Comparison of ENCODE assay signal across 16 cellular contexts in the genomic region with DNA sequence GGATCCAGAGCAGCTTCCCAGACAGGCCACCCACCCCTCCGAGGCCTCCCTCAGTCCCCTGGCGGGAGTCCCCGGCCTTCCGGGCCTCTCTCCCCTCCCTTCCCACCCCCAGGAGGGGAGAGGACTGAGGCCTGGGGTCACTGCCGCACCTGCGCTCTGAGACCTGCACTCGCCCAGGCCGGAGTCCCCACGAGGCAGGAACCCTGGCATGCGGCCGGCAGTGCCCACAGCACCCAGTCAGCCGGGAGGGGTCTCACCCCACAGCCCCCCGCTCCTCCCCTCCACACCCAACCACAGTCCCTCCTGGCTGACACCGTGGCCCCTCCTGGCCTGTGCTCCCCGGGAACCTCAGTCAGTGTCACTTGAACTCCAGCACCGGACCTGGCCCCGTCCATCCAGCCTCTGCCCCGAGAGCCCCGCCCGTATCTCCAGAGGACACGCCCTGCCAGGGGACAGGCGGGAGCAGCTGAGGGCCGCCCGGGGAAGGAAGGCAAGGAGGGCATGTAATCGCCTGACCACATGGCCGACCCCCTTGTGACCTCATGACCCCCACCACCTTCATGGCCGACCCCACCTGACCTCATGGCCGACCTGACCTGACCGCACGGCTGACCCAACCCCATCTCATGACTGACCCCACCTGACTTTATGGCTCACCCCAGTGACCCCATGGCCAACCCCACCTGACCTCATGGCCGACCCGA. TPM values are rescaled to one million over a fixed set of nuclear protein-coding genes. Genes with fewer than 3 reads are reported as not detected.
DNase-seq lines count a peak whose midpoint lies in the region; ATAC-seq lines count a peak whose summit lies in the region.
"Had no signal": no experiment of that assay in that cellular context is flagged by ENCODE, and none has a peak within 500 bp of the region (broad histone marks: within the 10 kb centered on the region; RNA-seq: fewer than 3 reads in every experiment).

No MANE protein-coding gene starts in this region.

- H3K36me3 ChIP-seq in mesendoderm (ENCODE audit: control insufficient read depth, insufficient read depth, low read length), result no peaks in the 10 kb centered on the region
- H3K36me3 ChIP-seq: BE2C, SJSA1 had no signal

- peaks cover 9% of the 10 kb centered on the region for H3K4me1 Mint-ChIP-seq in activated T-helper 1 cell treated with anti-CD3 and anti-CD28 coated beads, Interleukin-12 subunit alpha, Interleukin-12 subunit beta, Interleukin-2, Interleukin-4 antibody, amounts not matched to agents 30 ng/mL and 10 ng/mL and 1 ng/mL, durations not matched to agents 14 hours and 24 hours and 36 hours (ENCODE audit: low read depth)

- H3K56ac ChIP-seq in mesendoderm (ENCODE audit: low read length), result peak overlapping the region; percentile 0

- no peak overlapping the region for H3K4me3 Mint-ChIP-seq in activated T-helper 1 cell treated with anti-CD3 and anti-CD28 coated beads, Interleukin-12 subunit alpha, Interleukin-12 subunit beta, Interleukin-2, Interleukin-4 antibody, amounts not matched to agents 30 ng/mL and 10 ng/mL and 1 ng/mL, durations not matched to agents 14 hours and 24 hours and 36 hours
- H3K4me3 Mint-ChIP-seq: immature natural killer cell, nephron progenitor cell had no signal

- intact Hi-C loops in Right ventricle myocardium superior (cut with DNase I), result no loop called here
- intact Hi-C loops in left ventricle myocardium superior (cut with micrococcal nuclease), result no loop called here
- intact Hi-C loops in activated T-helper 1 cell treated with anti-CD3 and anti-CD28 coated beads, Interleukin-12 subunit alpha, Interleukin-12 subunit beta, Interleukin-2, Interleukin-4 antibody, amounts not matched to agents 30 ng/mL and 10 ng/mL and 1 ng/mL, durations not matched to agents 14 hours and 24 hours and 36 hours (cut with micrococcal nuclease), result loop anchor here (1.0 to 5.0 kb wide), 3 partner anchors 12 to 87 kb away; a partner anchor contains a TSS

- H4K8ac ChIP-seq in mesendoderm (ENCODE audit: low read depth, low read length), result no peak overlapping the region

- peak overlapping the region; percentile 87 for H3K27ac Mint-ChIP-seq in activated T-helper 1 cell treated with anti-CD3 and anti-CD28 coated beads, Interleukin-12 subunit alpha, Interleukin-12 subunit beta, Interleukin-2, Interleukin-4 antibody, amounts not matched to agents 30 ng/mL and 10 ng/mL and 1 ng/mL, durations not matched to agents 14 hours and 24 hours and 36 hours
- H3K27ac Mint-ChIP-seq: nephron progenitor cell had no signal

- H3K79me1 ChIP-seq in mesendoderm (ENCODE audit: low read length), result no peaks in the 10 kb centered on the region

- no peaks in the 10 kb centered on the region for H3K4me1 ChIP-seq in mesendoderm (ENCODE audit: control insufficient read depth, low read depth, low read length)
- H3K4me1 ChIP-seq: BE2C had no signal

- no peaks in the 10 kb centered on the region for H3K27me3 ChIP-seq in mesendoderm (ENCODE audit: insufficient read depth, low read length, poor library complexity)
- H3K27me3 ChIP-seq: BE2C, SJSA1 had no signal

- no peak overlapping the region for H2BK15ac ChIP-seq in mesendoderm (replicated peaks; ENCODE audit: low read depth)

- no peak overlapping the region for H2AK5ac ChIP-seq in mesendoderm (ENCODE audit: low read length)

- no peak overlapping the region for H3K4ac ChIP-seq in mesendoderm (ENCODE audit: low read depth, low read length)

- ATAC-seq in Right ventricle myocardium superior (ENCODE audit: poor library complexity) (peak; percentile 17), left ventricle myocardium superior (no peak), GM18498 (IDR thresholded peaks at IDR 0.05; ENCODE audit: unreplicated experiment) (no peak), HG02759 (IDR thresholded peaks at IDR 0.05; ENCODE audit: unreplicated experiment) (no peak)

- H3K23ac ChIP-seq in mesendoderm (ENCODE audit: low read length), result no peak overlapping the region

- no peak overlapping the region for H3K18ac ChIP-seq in mesendoderm (ENCODE audit: low read length)

- H3K36me3 Mint-ChIP-seq in activated T-helper 1 cell treated with anti-CD3 and anti-CD28 coated beads, Interleukin-12 subunit alpha, Interleukin-12 subunit beta, Interleukin-2, Interleukin-4 antibody, amounts not matched to agents 30 ng/mL and 10 ng/mL and 1 ng/mL, durations not matched to agents 14 hours and 24 hours and 36 hours (ENCODE audit: low read depth), result no peaks in the 10 kb centered on the region
- H3K36me3 Mint-ChIP-seq: immature natural killer cell had no signal

- no peak overlapping the region for H2BK120ac ChIP-seq in mesendoderm (ENCODE audit: low read depth, low read length)

- H3K27ac ChIP-seq in mesendoderm (ENCODE audit: low read depth, low read length), result no peak overlapping the region
- H3K27ac ChIP-seq: coronary artery, SJSA1 had no signal

- DNase-seq in Right ventricle myocardium superior (no peak), left ventricle myocardium superior (no peak), mesendoderm (no peak), mucosa of gallbladder (ENCODE audit: low spot score) (no peak), dermis blood vessel endothelial cell (no peak)
- no peak for DNase-seq in activated T-helper 1 cell treated with anti-CD3 and anti-CD28 coated beads, Interleukin-12 subunit alpha, Interleukin-12 subunit beta, Interleukin-2, Interleukin-4 antibody, amounts not matched to agents 30 ng/mL and 10 ng/mL and 1 ng/mL, durations not matched to agents 14 hours and 24 hours and 36 hours (ENCODE audit: low spot score)
- DNase-seq: BE2C, NCI-H1092, nephron progenitor cell had no signal

- no peak overlapping the region for H3K4me3 ChIP-seq in mesendoderm (ENCODE audit: low read length)
- H3K4me3 ChIP-seq: coronary artery, SJSA1, smooth muscle cell had no signal

- H4K5ac ChIP-seq in mesendoderm (ENCODE audit: low read length), result no peak overlapping the region

- H2BK5ac ChIP-seq in mesendoderm (ENCODE audit: low read length), result no peak overlapping the region

- no CpG with 5 or more reads among the region's 32 CpGs for WGBS in mesendoderm (ENCODE audit: extremely low coverage, insufficient coverage, low lambda C conversion rate)

- H3K27me3 Mint-ChIP-seq in activated T-helper 1 cell treated with anti-CD3 and anti-CD28 coated beads, Interleukin-12 subunit alpha, Interleukin-12 subunit beta, Interleukin-2, Interleukin-4 antibody, amounts not matched to agents 30 ng/mL and 10 ng/mL and 1 ng/mL, durations not matched to agents 14 hours and 24 hours and 36 hours (ENCODE audit: insufficient read depth), result no peaks in the 10 kb centered on the region

- H3K9me3 Mint-ChIP-seq in activated T-helper 1 cell treated with anti-CD3 and anti-CD28 coated beads, Interleukin-12 subunit alpha, Interleukin-12 subunit beta, Interleukin-2, Interleukin-4 antibody, amounts not matched to agents 30 ng/mL and 10 ng/mL and 1 ng/mL, durations not matched to agents 14 hours and 24 hours and 36 hours, result no peaks in the 10 kb centered on the region
- H3K9me3 Mint-ChIP-seq: immature natural killer cell, nephron progenitor cell had no signal

- H3K9ac ChIP-seq in mesendoderm (ENCODE audit: low read length), result no peak overlapping the region

- no peak overlapping the region for H3K4me2 ChIP-seq in mesendoderm (ENCODE audit: low read length)
- H3K4me2 ChIP-seq: smooth muscle cell had no signal

- no peaks in the 10 kb centered on the region for H3K79me2 ChIP-seq in mesendoderm (ENCODE audit: control insufficient read depth, insufficient read depth, low read length)

RNA-seq across cellular contexts. Expression of a gene that starts 28.7 kb away (rescaled TPM):
- total RNA-seq in Right ventricle myocardium superior (0.22 TPM), left ventricle myocardium superior (not detected), mucosa of gallbladder (0.78 TPM), dermis blood vessel endothelial cell (not detected in 2 replicates)
- total RNA-seq in activated T-helper 1 cell treated with anti-CD3 and anti-CD28 coated beads, Interleukin-12 subunit alpha, Interleukin-12 subunit beta, Interleukin-2, Interleukin-4 antibody, amounts not matched to agents 30 ng/mL and 10 ng/mL and 1 ng/mL, durations not matched to agents 14 hours and 24 hours and 36 hours, result 0.10 and 0.15 TPM in 2 replicates
- polyA plus RNA-seq in mesendoderm (2013, experiment 1 of 2), result 0.27 TPM
- 0.20 TPM for polyA plus RNA-seq in mesendoderm (2013, experiment 2 of 2)
- total RNA-seq: fibroblast of villous mesenchyme, SJSA1, smooth muscle cell had no signal
- polyA plus RNA-seq: smooth muscle cell had no signal

RNA-seq across cellular contexts. Expression of a gene that starts 29.1 kb away (rescaled TPM):
- total RNA-seq in Right ventricle myocardium superior (2.4 TPM), left ventricle myocardium superior (4.0 TPM), mucosa of gallbladder (18.6 TPM), dermis blood vessel endothelial cell (11.4 and 11.7 TPM in 2 replicates)
- 30.0 and 30.3 TPM in 2 replicates for total RNA-seq in activated T-helper 1 cell treated with anti-CD3 and anti-CD28 coated beads, Interleukin-12 subunit alpha, Interleukin-12 subunit beta, Interleukin-2, Interleukin-4 antibody, amounts not matched to agents 30 ng/mL and 10 ng/mL and 1 ng/mL, durations not matched to agents 14 hours and 24 hours and 36 hours
- 7.0 TPM for polyA plus RNA-seq in mesendoderm (2013, experiment 1 of 2)
- polyA plus RNA-seq in mesendoderm (2013, experiment 2 of 2), result 6.8 TPM
